In genomic region chrX:8815460-8816065, GRCh38 we compare ENCODE assay signal across 9 cellular contexts. TPM values are rescaled to one million over a fixed set of nuclear protein-coding genes. Genes with fewer than 3 reads are reported as not detected.
A peak's percentile ranks its signal among the peaks of the same experiment; 100 is the strongest.
DNase-seq lines count a peak whose midpoint lies in the region; ATAC-seq, FAIRE-seq and TF ChIP-seq lines count a peak whose summit lies in the region.
"Had no signal": no experiment of that assay in that cellular context is flagged by ENCODE, and none has a peak within 500 bp of the region (broad histone marks: within the 10 kb centered on the region; RNA-seq: fewer than 3 reads in every experiment).

No MANE protein-coding gene starts in this region.

- TF ChIP-seq RAD21 in HepG2 (CRISPR knock-in tag; IDR thresholded peaks at IDR 0.05): no peak

- TF ChIP-seq EP300 in HepG2 (IDR thresholded peaks at IDR 0.05; ENCODE audit: low read depth in 2 of 2, low read length in 2 of 2) (no peak), HepG2 (CRISPR knock-in tag; IDR thresholded peaks at IDR 0.05; ENCODE audit: borderline replicate concordance) (no peak)

- TF ChIP-seq POLR2A in H54 (IDR thresholded peaks at IDR 0.05; ENCODE audit: low read depth, low read length) (no peak), HepG2 (IDR thresholded peaks at IDR 0.05; ENCODE audit: insufficient read depth in 1 of 2, low read depth in 2 of 2, low read length in 2 of 2) (no peak)

- peaks cover 16% of the 10 kb centered on the region for H3K27me3 Mint-ChIP-seq in MCF 10A (ENCODE audit: insufficient read depth, unreplicated experiment)

- peak; percentile 3 for DNase-seq in activated T-cell treated with anti-CD3 and anti-CD28 coated beads for 4 hours
- no peak for DNase-seq in activated T-cell treated with anti-CD3 and anti-CD28 coated beads, Interleukin-2, amount 50 U/mL, for 48 hours
- peak; percentile 1 for DNase-seq in H54 (ENCODE audit: insufficient read length, low spot score)
- DNase-seq in NCI-H345 treated with DMSO at 0.1 percent for 48 hours (lab: John Stamatoyannopoulos, UW; ENCODE audit: unreplicated experiment): peak; percentile 40
- peak; percentile 71 for DNase-seq in MCF 10A (ENCODE audit: unreplicated experiment)
- peak; percentile 45 for DNase-seq in HepG2 (ENCODE audit: low spot score)
- no peak for DNase-seq in GF-D8 (lab: John Stamatoyannopoulos, UW)

- no TSS peak for BruUV-seq in MCF 10A (replicated peaks; lab: Mats Ljungman, UMichigan)
- no TSS peak for BruUV-seq in HepG2 (replicated peaks; lab: Mats Ljungman, UMichigan)

- H2AFZ ChIP-seq in HepG2 (ENCODE audit: low read length): no peak overlapping the region

- FAIRE-seq in H54 (lab: Jason Lieb, UNC) (no peak), HepG2 (lab: Jason Lieb, UNC) (peak; percentile 40)

- in situ Hi-C loops in HepG2 (cut with HindIII; ENCODE audit: extremely low pct_ligation_motif_present, low pct_unique_long_range_greater_than_20kb): loop anchor here (10.0 kb wide), 1 partner anchor 71 kb away; no protein-coding TSS in a partner anchor

- H3K4me1 Mint-ChIP-seq in MCF 10A (ENCODE audit: insufficient read depth, unreplicated experiment): no peaks in the 10 kb centered on the region

- ATAC-seq in HepG2 (peak; percentile 53; the same call in 2 of the 3 replicates), HG03432 (IDR thresholded peaks at IDR 0.05; ENCODE audit: unreplicated experiment) (no peak)

- H3K27me3 ChIP-seq in HepG2 (ENCODE audit: control insufficient read depth in 1 of 2, insufficient read depth in 2 of 2, low read length in 2 of 2): no peaks in the 10 kb centered on the region

- H3K9ac ChIP-seq in HepG2 (ENCODE audit: insufficient read depth, low read depth, low read length): no peak overlapping the region

- no peak overlapping the region for H3K27ac Mint-ChIP-seq in MCF 10A (ENCODE audit: low read depth, unreplicated experiment)

- H3K36me3 Mint-ChIP-seq in MCF 10A (ENCODE audit: insufficient read depth, unreplicated experiment): no peaks in the 10 kb centered on the region

- no peaks in the 10 kb centered on the region for H3K36me3 ChIP-seq in HepG2 (replicated peaks in 1 of 2; ENCODE audit: control insufficient read depth in 1 of 2, insufficient read depth in 2 of 2, low read length in 2 of 2)

- intact Hi-C loops in MCF 10A (cut with micrococcal nuclease): loop anchor here (1.0 to 10.0 kb wide), 5 partner anchors 66 to 1302 kb away; no protein-coding TSS in a partner anchor
- intact Hi-C loops in HepG2 (cut with micrococcal nuclease; ENCODE audit: unreplicated experiment): loop anchor here (1.0 to 2.0 kb wide), 3 partner anchors 32 to 819 kb away; no protein-coding TSS in a partner anchor

- no peaks in the 10 kb centered on the region for H3K9me3 ChIP-seq in HepG2 (ENCODE audit: low read length)

- H3K9me3 Mint-ChIP-seq in MCF 10A (ENCODE audit: unreplicated experiment): no peaks in the 10 kb centered on the region

- no peaks in the 10 kb centered on the region for H3K79me2 ChIP-seq in HepG2 (ENCODE audit: insufficient read depth, low read length)

- CTCF ChIA-PET in MCF 10A (lab: Yijun Ruan, JAX): interaction anchor here (0.7 to 2.9 kb wide), 21 partner anchors 10 to 1056 kb away, joined by 3 to 31 read pairs (median 3); no protein-coding TSS in a partner anchor
- CTCF ChIA-PET in HepG2 (lab: Yijun Ruan, JAX; ENCODE audit: low intra/inter-chr PET ratio, low total read pairs): interaction anchor here (0.9 to 1.5 kb wide), 3 partner anchors 67 to 1304 kb away, joined by 3 to 6 read pairs (median 4); no protein-coding TSS in a partner anchor

- H3K4me2 ChIP-seq in HepG2 (ENCODE audit: low read depth, low read length): no peak overlapping the region

- H3K27ac ChIP-seq in HepG2 (ENCODE audit: extremely low read length, insufficient read depth, low read length): no peak overlapping the region

- no peaks in the 10 kb centered on the region for H3K4me1 ChIP-seq in HepG2 (ENCODE audit: insufficient read depth, low read length)

- H3K4me3 ChIP-seq in HepG2 (replicated peaks in 1 of 3; ENCODE audit: insufficient read depth in 1 of 3, low read depth in 2 of 3, low read length in 3 of 3): no peak overlapping the region

- H3K4me3 Mint-ChIP-seq in MCF 10A (ENCODE audit: unreplicated experiment): no peak overlapping the region

- no peaks in the 10 kb centered on the region for H4K20me1 ChIP-seq in HepG2 (ENCODE audit: insufficient read depth, low read length)

- POLR2A ChIA-PET in MCF 10A (lab: Yijun Ruan, JAX): interaction anchor here (0.6 to 1.4 kb wide), 2 partner anchors 10 to 726 kb away, joined by 3 to 4 read pairs; no protein-coding TSS in a partner anchor
- POLR2A ChIA-PET in HepG2 (lab: Yijun Ruan, JAX): no interaction called here

- TF ChIP-seq CTCF in MCF 10A (IDR thresholded peaks at IDR 0.05; ENCODE audit: unreplicated experiment): peak; percentile 59
- peak; percentile 66 for TF ChIP-seq CTCF in HepG2 (CRISPR knock-in tag; IDR thresholded peaks at IDR 0.05)

TF ChIP-seq in HepG2, 621 proteins besides CTCF, POLR2A, EP300 and RAD21:
- TF ChIP-seq ZNF224 (CRISPR knock-in tag; IDR thresholded peaks at IDR 0.05) (no peak), STAG1 (CRISPR knock-in tag; IDR thresholded peaks at IDR 0.05) (peak; percentile 26; the same call in 1 of the 2 replicates)

RNA-seq across cellular contexts. Expression of gene FAM9A, which starts 14.4 kb away (rescaled TPM):
- not detected in 2 replicates for total RNA-seq in MCF 10A (2022)
- not detected in 2 replicates for total RNA-seq in HepG2 (2016; rRNA removed; fragmentation: Illumina TruSeq; extraction: Trizol)
- not detected in 2 replicates for total RNA-seq in HepG2 (2016; cell fraction: cytosol; rRNA removed; fragmentation: Illumina TruSeq; extraction: Trizol; ENCODE audit: low read depth)
- not detected in 2 replicates for total RNA-seq in HepG2 (2016; cell fraction: insoluble cytoplasmic fraction; rRNA removed; fragmentation: Illumina TruSeq; extraction: Trizol)
- total RNA-seq in HepG2 (2016; cell fraction: membrane; rRNA removed; fragmentation: Illumina TruSeq; extraction: Trizol): not detected in 2 replicates
- total RNA-seq in HepG2 (2016; cell fraction: nucleus; rRNA removed; fragmentation: Illumina TruSeq; extraction: Trizol): not detected in 2 replicates
- polyA plus RNA-seq in HepG2 (2011; rRNA removed): not detected in 2 replicates
- not detected in 2 replicates for polyA plus RNA-seq in HepG2 (2011; cell fraction: cytosol; rRNA removed)
- not detected in 2 replicates for polyA plus RNA-seq in HepG2 (2011; cell fraction: nucleus; rRNA removed)
- polyA plus RNA-seq in HepG2 (2012): not detected in 2 replicates
- polyA plus RNA-seq in HepG2 (2016; cell fraction: cytosol; fragmentation: Illumina TruSeq; extraction: Trizol; ENCODE audit: low read depth): not detected in 2 replicates
- not detected in 2 replicates for polyA plus RNA-seq in HepG2 (2016; cell fraction: insoluble cytoplasmic fraction; fragmentation: Illumina TruSeq; extraction: Trizol; ENCODE audit: low read depth)
- polyA plus RNA-seq in HepG2 (2016; cell fraction: membrane; fragmentation: Illumina TruSeq; extraction: Trizol; ENCODE audit: low read depth): not detected in 2 replicates
- polyA plus RNA-seq in HepG2 (2016; cell fraction: nucleus; fragmentation: Illumina TruSeq; extraction: Trizol; ENCODE audit: insufficient read depth, low read depth): not detected in 2 replicates
- polyA minus RNA-seq in HepG2 (2011; rRNA and poly(A)+ RNA removed; ENCODE audit: low replicate concordance): not detected in 2 replicates
- polyA minus RNA-seq in HepG2 (2011; cell fraction: cytosol; rRNA and poly(A)+ RNA removed): not detected in 2 replicates
- polyA minus RNA-seq in HepG2 (2011; cell fraction: nucleus; rRNA and poly(A)+ RNA removed): not detected in 2 replicates
- total RNA-seq: subcutaneous adipose tissue had no signal

Comparison
In these comparisons a context has a peak if more than half of its experiments do, and no peak if none do; other contexts are left out.
1. DNase-seq: peak in activated T-cell treated with anti-CD3 and anti-CD28 coated beads for 4 hours (single experiment), H54 (single experiment), NCI-H345 treated with DMSO at 0.1 percent for 48 hours (single experiment), MCF 10A (single experiment) and HepG2 (single experiment); none in activated T-cell treated with anti-CD3 and anti-CD28 coated beads, Interleukin-2, amount 50 U/mL, for 48 hours (0 of 2) and GF-D8 (single experiment).